ENCODE assay signal across 10 cellular contexts in the genomic region with DNA sequence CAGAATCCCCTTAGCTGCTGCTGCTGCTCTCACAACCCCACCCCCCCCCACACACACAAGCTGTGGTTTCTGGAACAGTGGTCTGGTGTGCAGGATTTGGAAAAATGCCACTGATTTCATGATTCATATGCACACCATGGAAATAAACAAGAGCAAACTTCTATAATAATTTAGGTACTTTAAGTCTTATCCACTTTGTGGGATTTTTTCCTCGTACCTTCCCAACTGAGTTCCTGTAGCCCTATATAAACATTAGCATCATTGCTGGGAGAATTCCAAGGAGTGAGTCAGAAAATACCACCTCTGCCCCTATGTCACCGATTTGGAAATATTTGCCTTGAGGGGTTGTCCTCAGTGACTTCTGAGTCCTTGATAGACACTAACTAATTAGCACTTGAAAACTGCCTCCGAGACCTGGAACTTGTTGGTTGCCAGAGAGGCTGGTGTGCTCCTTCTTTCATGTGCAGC.
DNase-seq lines count a peak whose midpoint lies in the region; ATAC-seq, FAIRE-seq and TF ChIP-seq lines count a peak whose summit lies in the region.
"Had no signal": no experiment of that assay in that cellular context is flagged by ENCODE, and none has a peak within 500 bp of the region (broad histone marks: within the 10 kb centered on the region; RNA-seq: fewer than 3 reads in every experiment).

No MANE protein-coding gene starts in this region.

- DNase-seq in A549 (ENCODE audit: low read depth in 1 of 2, low spot score in 1 of 2) (peak; percentile 4), HFF-Myc (ENCODE audit: extremely low read depth, low read depth) (peak; percentile 49), adipocyte (ENCODE audit: low read depth) (peak; percentile 72), iPS-NIHi7 (ENCODE audit: extremely low spot score) (peak; percentile 35), 8988T (no peak), pons (ENCODE audit: low spot score) (no peak), aorta (no peak)
- DNase-seq: activated CD4-positive, alpha-beta T cell treated with anti-CD3 and anti-CD28 coated beads for 4 hours; heart left ventricle had no signal

- H3K9me3 ChIP-seq in A549 = no peaks in the 10 kb centered on the region
- H3K9me3 ChIP-seq in adipocyte (ENCODE audit: control insufficient read depth, low read length) = no peaks in the 10 kb centered on the region
- no peaks in the 10 kb centered on the region for H3K9me3 ChIP-seq in aorta (ENCODE audit: control insufficient read depth, low read length)
- H3K9me3 ChIP-seq: heart left ventricle had no signal

- no peak for ATAC-seq in A549
- no peak for ATAC-seq in aorta (ENCODE audit: low FRiP score)
- no peak for ATAC-seq in HG03460 (IDR thresholded peaks at IDR 0.05; ENCODE audit: unreplicated experiment)
- ATAC-seq: heart left ventricle had no signal

- no peak overlapping the region for H3K9ac ChIP-seq in adipocyte (ENCODE audit: low read length)

- H3K36me3 ChIP-seq in adipocyte (ENCODE audit: control insufficient read depth, insufficient read depth, low read length, severe bottlenecking) = no peaks in the 10 kb centered on the region
- H3K36me3 ChIP-seq in aorta (ENCODE audit: control insufficient read depth in 1 of 2, insufficient read depth in 2 of 2, low read length in 1 of 2) = no peaks in the 10 kb centered on the region
- H3K36me3 ChIP-seq: heart left ventricle had no signal

- peaks cover 14% of the 10 kb centered on the region; the same call in 2 of the 3 replicates for H3K4me1 ChIP-seq in A549
- peaks cover 13% of the 10 kb centered on the region for H3K4me1 ChIP-seq in adipocyte (ENCODE audit: control insufficient read depth, insufficient read depth, low read length)
- H3K4me1 ChIP-seq in aorta (ENCODE audit: control insufficient read depth in 1 of 2, insufficient read depth in 2 of 2, low read length in 2 of 2) = peaks cover 3 to 12% of the 10 kb centered on the region in 2 donors

- intact Hi-C loops in aorta (cut with DNase I) = no loop called here

- TF ChIP-seq CTCF in A549 (IDR thresholded peaks at IDR 0.05) (no peak), HFF-Myc (IDR thresholded peaks at IDR 0.05; ENCODE audit: low read depth, low read length, missing control alignments) (no peak)

- TF ChIP-seq RAD21 in A549 (conservative IDR thresholded peaks at IDR 0.05 in 1 of 2, IDR thresholded peaks at IDR 0.05 in 1 of 2) = no peak

- TF ChIP-seq POLR2A in A549 (IDR thresholded peaks at IDR 0.05; ENCODE audit: low read length) = no peak

- H3K4me2 ChIP-seq in A549 = peak overlapping the region; percentile 57

- H3K27ac ChIP-seq in A549 (no peak overlapping the region), aorta (ENCODE audit: low read depth in 1 of 2, low read length in 2 of 2) (no peak overlapping the region)
- H3K27ac ChIP-seq: heart left ventricle had no signal

- WGBS in A549 (ENCODE audit: missing lambda C conversion rate) = 3% methylated on average over 3 of the region's 3 CpGs
- 6 to 13% methylated on average over 3 of the region's 3 CpGs for WGBS in aorta, 2 donors

- POLR2A ChIA-PET in A549 (lab: Yijun Ruan, JAX) = no interaction called here

- CTCF ChIA-PET in A549 (lab: Yijun Ruan, JAX) = interaction anchor here (0.7 kb wide), 1 partner anchor 239 kb away, joined by 3 read pairs; no protein-coding TSS in a partner anchor

- H3K4me3 ChIP-seq in A549 (no peak overlapping the region), HFF-Myc (replicated peaks; ENCODE audit: low read depth, low read length) (no peak overlapping the region), adipocyte (ENCODE audit: low read length) (peak overlapping the region; percentile 2), aorta (ENCODE audit: low read length in 2 of 2) (no peak overlapping the region)
- H3K4me3 ChIP-seq: heart left ventricle had no signal

- no peak for TF ChIP-seq EP300 in A549 (IDR thresholded peaks at IDR 0.05)

- H3K27me3 ChIP-seq in adipocyte (replicated peaks; ENCODE audit: control insufficient read depth, insufficient read depth, low read length) = no peaks in the 10 kb centered on the region
- H3K27me3 ChIP-seq in aorta (ENCODE audit: control insufficient read depth in 1 of 2, insufficient read depth in 2 of 2, low read length in 1 of 2) = no peaks in the 10 kb centered on the region
- H3K27me3 ChIP-seq: heart left ventricle had no signal

- no peak for FAIRE-seq in A549 (lab: Jason Lieb, UNC)

TF ChIP-seq in A549, 52 proteins besides CTCF, POLR2A, EP300 and RAD21:
- TF ChIP-seq, protein P1, sequence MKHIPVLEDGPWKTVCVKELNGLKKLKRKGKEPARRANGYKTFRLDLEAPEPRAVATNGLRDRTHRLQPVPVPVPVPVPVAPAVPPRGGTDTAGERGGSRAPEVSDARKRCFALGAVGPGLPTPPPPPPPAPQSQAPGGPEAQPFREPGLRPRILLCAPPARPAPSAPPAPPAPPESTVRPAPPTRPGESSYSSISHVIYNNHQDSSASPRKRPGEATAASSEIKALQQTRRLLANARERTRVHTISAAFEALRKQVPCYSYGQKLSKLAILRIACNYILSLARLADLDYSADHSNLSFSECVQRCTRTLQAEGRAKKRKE (CRISPR knock-in tag; IDR thresholded peaks at IDR 0.05; ENCODE audit: low read depth) = no peak
- TF ChIP-seq CEBPB (IDR thresholded peaks at IDR 0.05) (0 out of 4 replicates have a peak, but pooled peaks of 1 of the 2 experiments have one; percentile 7), HOXB13 (CRISPR knock-in tag; IDR thresholded peaks at IDR 0.05; ENCODE audit: low read depth) (no peak), CBX2 (IDR thresholded peaks at IDR 0.05; ENCODE audit: borderline replicate concordance, low read depth) (no peak)
- TF ChIP-seq, protein P2, sequence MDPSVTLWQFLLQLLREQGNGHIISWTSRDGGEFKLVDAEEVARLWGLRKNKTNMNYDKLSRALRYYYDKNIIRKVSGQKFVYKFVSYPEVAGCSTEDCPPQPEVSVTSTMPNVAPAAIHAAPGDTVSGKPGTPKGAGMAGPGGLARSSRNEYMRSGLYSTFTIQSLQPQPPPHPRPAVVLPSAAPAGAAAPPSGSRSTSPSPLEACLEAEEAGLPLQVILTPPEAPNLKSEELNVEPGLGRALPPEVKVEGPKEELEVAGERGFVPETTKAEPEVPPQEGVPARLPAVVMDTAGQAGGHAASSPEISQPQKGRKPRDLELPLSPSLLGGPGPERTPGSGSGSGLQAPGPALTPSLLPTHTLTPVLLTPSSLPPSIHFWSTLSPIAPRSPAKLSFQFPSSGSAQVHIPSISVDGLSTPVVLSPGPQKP (IDR thresholded peaks at IDR 0.05; ENCODE audit: low read depth, low read length) = no peak

Comparison
In these comparisons a context has a peak if more than half of its experiments do, and no peak if none do; other contexts are left out.
1. DNase-seq: peak in A549 (2 of 2), HFF-Myc (single experiment), adipocyte (single experiment) and iPS-NIHi7 (single experiment); none in 8988T (single experiment), pons (single experiment) and aorta (0 of 2).